Comparison of ENCODE assay signal across 10 cellular contexts in the genomic region with DNA sequence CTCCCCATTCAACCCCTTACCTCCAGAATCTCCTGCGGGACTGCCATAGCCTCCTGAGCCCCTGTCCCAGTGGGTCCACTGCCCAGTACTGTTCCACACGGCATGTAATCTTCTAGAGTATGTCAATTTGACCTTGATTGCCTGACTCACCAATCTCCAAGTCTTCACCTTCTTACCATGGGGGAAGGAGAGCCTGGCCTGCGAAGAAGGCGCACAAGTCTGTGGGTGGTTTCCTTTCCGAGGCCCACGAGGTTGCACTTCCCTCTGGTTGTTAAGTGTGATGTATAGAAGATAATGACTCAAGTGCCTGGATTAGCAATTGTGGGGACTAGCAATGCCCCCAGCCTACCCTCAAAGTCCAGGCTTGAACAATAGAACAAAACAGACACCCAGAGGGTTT. TPM values are rescaled to one million over a fixed set of nuclear protein-coding genes. Genes with fewer than 3 reads are reported as not detected.
DNase-seq lines count a peak whose midpoint lies in the region; ATAC-seq lines count a peak whose summit lies in the region.
"Had no signal": no experiment of that assay in that cellular context is flagged by ENCODE, and none has a peak within 500 bp of the region (broad histone marks: within the 10 kb centered on the region; RNA-seq: fewer than 3 reads in every experiment).

No MANE protein-coding gene starts in this region.

- H3K4me1 ChIP-seq in muscle layer of duodenum (ENCODE audit: control insufficient read depth in 1 of 2, insufficient read depth in 2 of 2, low read length in 2 of 2) = peaks cover 0 to 21% of the 10 kb centered on the region in 2 donors

- peaks cover 0 to 3% of the 10 kb centered on the region in 2 donors for H3K36me3 ChIP-seq in muscle layer of duodenum (ENCODE audit: control insufficient read depth in 1 of 2, insufficient read depth in 2 of 2, low read length in 2 of 2)

- no peaks in the 10 kb centered on the region for H3K27me3 ChIP-seq in muscle layer of duodenum (ENCODE audit: low read depth, low read length)

- peak; percentile 75 for ATAC-seq in GM18858 (IDR thresholded peaks at IDR 0.05; ENCODE audit: unreplicated experiment)
- peak; percentile 77 for ATAC-seq in HG02571 (IDR thresholded peaks at IDR 0.05; ENCODE audit: unreplicated experiment)

- H3K4me3 ChIP-seq in muscle layer of duodenum (ENCODE audit: low read depth in 1 of 2, low read length in 2 of 2) = no peak overlapping the region

- no peaks in the 10 kb centered on the region for H3K9me3 ChIP-seq in muscle layer of duodenum (ENCODE audit: control insufficient read depth in 1 of 2, low read length in 2 of 2)

- peak overlapping the region; percentile 46 for H3K27ac ChIP-seq in muscle layer of duodenum (ENCODE audit: low read length)

- DNase-seq in RPMI7951 (ENCODE audit: low read depth) = peak; percentile 26
- no peak for DNase-seq in NCI-H187 treated with DMSO at 0.1 percent for 48 hours (lab: John Stamatoyannopoulos, UW)
- no peak for DNase-seq in NCI-H1092 (lab: John Stamatoyannopoulos, UW)
- no peak for DNase-seq in T-helper 1 cell
- DNase-seq in NCI-H1694 treated with DMSO at 0.1 percent for 48 hours (lab: John Stamatoyannopoulos, UW) = no peak
- DNase-seq: activated effector memory CD4-positive, alpha-beta T cell treated with Interleukin-2 at 50 U/mL for 16 hours; NCI-H1417 treated with DMSO at 0.1 percent for 48 hours had no signal

RNA-seq across cellular contexts. Expression of gene TENT4A, which starts 8.1 kb away (rescaled TPM):
- total RNA-seq in RPMI7951 (2014; rRNA removed; shearing (Covaris generic)) = 5.5 and 6.0 TPM in 2 replicates
